In the genomic region with DNA sequence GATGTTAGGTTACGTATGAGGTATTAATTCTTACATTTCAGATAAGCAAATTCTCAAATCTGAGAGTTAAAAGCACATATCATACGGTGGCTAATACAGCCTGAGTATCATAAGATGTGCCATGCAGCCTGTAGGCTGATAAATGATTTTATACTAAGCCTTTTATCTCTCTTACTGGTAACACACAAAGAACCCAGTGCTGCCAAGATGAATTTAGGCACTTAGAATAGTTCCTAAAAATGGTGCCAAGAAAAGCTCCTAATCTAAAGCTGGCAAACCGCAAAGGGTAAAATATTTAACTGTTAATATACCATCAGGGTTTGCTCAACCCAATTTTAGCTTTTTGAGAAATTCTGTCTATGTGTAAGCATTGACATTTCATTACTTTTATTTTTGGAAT, we compare ENCODE assay signal across 7 cellular contexts. TPM values are rescaled to one million over a fixed set of nuclear protein-coding genes. Genes with fewer than 3 reads are reported as not detected.
DNase-seq lines count a peak whose midpoint lies in the region; ATAC-seq, FAIRE-seq and TF ChIP-seq lines count a peak whose summit lies in the region.
"Not testable (repeated sequence)": the region's sequence is repeated elsewhere in the genome, so short reads cannot be mapped to it uniquely, and the experiment has no call there.

No MANE protein-coding gene starts in this region.

- H3K4me3 ChIP-seq in AG10803 (ENCODE audit: low read length); Karpas-422 (ENCODE audit: low read length); astrocyte (ENCODE audit: insufficient read depth, low read depth, low read length); heart left ventricle: not testable (repeated sequence)

- not testable (repeated sequence) for H3K27me3 ChIP-seq in Karpas-422 (ENCODE audit: low read length); astrocyte (ENCODE audit: insufficient read depth, low read length); heart left ventricle

- ATAC-seq in heart left ventricle: peak; percentile 84 to 92 (median 87)

- H3K9me3 Mint-ChIP-seq in astrocyte (ENCODE audit: unreplicated experiment): not testable (repeated sequence)

- WGBS in heart left ventricle, 4 donors: 25 to 51% (median 31%) methylated on average over 2 to 3 of the region's 3 CpGs

- not testable (repeated sequence) for FAIRE-seq in astrocyte (lab: Jason Lieb, UNC)

- not testable (repeated sequence) for TF ChIP-seq CTCF in AG10803 (conservative IDR thresholded peaks at IDR 0.05; ENCODE audit: low read length); astrocyte (IDR thresholded peaks at IDR 0.05; ENCODE audit: insufficient read depth, low read depth, low read length); heart left ventricle (IDR thresholded peaks at IDR 0.05)

- H3K36me3 ChIP-seq in Karpas-422 (ENCODE audit: insufficient read depth, low read length): peaks cover 20% of the 10 kb centered on the region
- H3K36me3 ChIP-seq in astrocyte (ENCODE audit: insufficient read depth, low read length): peaks cover 14% of the 10 kb centered on the region
- H3K36me3 ChIP-seq in heart left ventricle: peaks cover 0 to 18% (median 1%) of the 10 kb centered on the region in 9 donors

- not testable (repeated sequence) for H3K9ac ChIP-seq in Karpas-422 (ENCODE audit: low read length); astrocyte (ENCODE audit: low read length)

- intact Hi-C loops in heart left ventricle (cut with DNase I): loop anchor here in 1 of 10 donors (5.0 kb wide), 1 partner anchor 40 kb away; no protein-coding TSS in a partner anchor

- in situ Hi-C loops in SK-MEL-5 (cut with HindIII; ENCODE audit: low pct_unique_long_range_greater_than_20kb, low sequenced_read_pairs): not testable (repeated sequence)

- not testable (repeated sequence) for H2AFZ ChIP-seq in Karpas-422 (ENCODE audit: low read length); astrocyte (ENCODE audit: low read depth, low read length)

- not testable (repeated sequence) for H3K27ac ChIP-seq in Karpas-422 (ENCODE audit: low read length); astrocyte (ENCODE audit: low read depth, low read length)
- peak overlapping the region in 5 of 12 donors; percentile 14 to 44 (median 35) for H3K27ac ChIP-seq in heart left ventricle

- not testable (repeated sequence) for H4K20me1 ChIP-seq in Karpas-422 (ENCODE audit: insufficient read depth, low read depth, low read length)
- H4K20me1 ChIP-seq in astrocyte (ENCODE audit: insufficient read depth, low read length): peaks cover 20% of the 10 kb centered on the region

- not testable (repeated sequence) for H3K36me3 Mint-ChIP-seq in astrocyte (ENCODE audit: low read depth, unreplicated experiment)

- not testable (repeated sequence) for H3K4me1 Mint-ChIP-seq in astrocyte (ENCODE audit: low read depth, unreplicated experiment)

- H3K27me3 Mint-ChIP-seq in astrocyte (ENCODE audit: low read depth, unreplicated experiment): not testable (repeated sequence)

- not testable (repeated sequence) for H3K4me1 ChIP-seq in Karpas-422 (ENCODE audit: low read length)
- H3K4me1 ChIP-seq in astrocyte (ENCODE audit: insufficient read depth, low read length) (peaks cover 20% of the 10 kb centered on the region), heart left ventricle (peaks cover 0 to 18% (median 13%) of the 10 kb centered on the region in 12 donors)

- H3K27ac Mint-ChIP-seq in astrocyte (ENCODE audit: unreplicated experiment): not testable (repeated sequence)

- not testable (repeated sequence) for H3K4me3 Mint-ChIP-seq in astrocyte (ENCODE audit: unreplicated experiment)

- H3K79me2 ChIP-seq in Karpas-422 (ENCODE audit: low read length) (peaks cover 43% of the 10 kb centered on the region), astrocyte (ENCODE audit: insufficient read depth, low read length) (peaks cover 62% of the 10 kb centered on the region)

- not testable (repeated sequence) for TF ChIP-seq POLR2A in heart left ventricle (IDR thresholded peaks at IDR 0.05)

- H3K9me3 ChIP-seq in Karpas-422 (ENCODE audit: low read length); astrocyte (ENCODE audit: insufficient read depth, low read depth, low read length); heart left ventricle: not testable (repeated sequence)

- H3K4me2 ChIP-seq in Karpas-422 (ENCODE audit: low read depth, low read length, poor library complexity, severe bottlenecking); astrocyte (ENCODE audit: low read length): not testable (repeated sequence)

- peak; percentile 25 for DNase-seq in AG10803 (ENCODE audit: low read depth)
- peak; percentile 28 for DNase-seq in Karpas-422
- DNase-seq in SK-MEL-5 (ENCODE audit: low read depth, low spot score): peak; percentile 35
- DNase-seq in astrocyte (ENCODE audit: low read depth): peak; percentile 73
- peak; percentile 52 for DNase-seq in fibroblast of peridontal ligament (ENCODE audit: extremely low read depth)
- DNase-seq in heart left ventricle: not testable (repeated sequence)
- DNase-seq in myocyte (ENCODE audit: low read depth): peak; percentile 36

- H3K9me2 ChIP-seq in Karpas-422 (replicated peaks; ENCODE audit: insufficient read depth, low read length): not testable (repeated sequence)

RNA-seq across cellular contexts. Expression of gene CEP170, which starts 43.1 kb away (rescaled TPM):
- total RNA-seq in Karpas-422 (2014; rRNA removed; shearing (Covaris generic); ENCODE audit: low replicate concordance): 87.3 and 124 TPM in 2 replicates
- 101 and 107 TPM in 2 replicates for total RNA-seq in SK-MEL-5 (2014; rRNA removed; shearing (Covaris generic))
- polyA plus RNA-seq in SK-MEL-5 (2015; cell fraction: cytosol; rRNA removed): 46.9 and 76.4 TPM in 2 replicates
- polyA plus RNA-seq in SK-MEL-5 (2015; cell fraction: nucleus; rRNA removed): 186 and 189 TPM in 2 replicates
- total RNA-seq in astrocyte (149 and 164 TPM in 2 replicates), heart left ventricle (10 to 100 TPM; 27.2 to 70.3 (median 42.7) TPM), myocyte (92.2 and 145 TPM in 2 replicates)
- polyA plus RNA-seq in heart left ventricle: 10 to 100 TPM in 1 of 2 donors, 1 to 10 TPM in 1; 9.7 to 16.6 TPM
- 26.8 TPM for polyA plus RNA-seq in myocyte (2012)

RNA-seq across cellular contexts. Expression of gene SDCCAG8, which starts 43.9 kb away (rescaled TPM):
- 36.6 and 41.0 TPM in 2 replicates for total RNA-seq in Karpas-422 (2014; rRNA removed; shearing (Covaris generic); ENCODE audit: low replicate concordance)
- 23.6 and 30.4 TPM in 2 replicates for total RNA-seq in SK-MEL-5 (2014; rRNA removed; shearing (Covaris generic))
- polyA plus RNA-seq in SK-MEL-5 (2015; cell fraction: cytosol; rRNA removed): 26.6 and 30.4 TPM in 2 replicates
- polyA plus RNA-seq in SK-MEL-5 (2015; cell fraction: nucleus; rRNA removed): 18.6 and 28.5 TPM in 2 replicates
- total RNA-seq in astrocyte (24.5 and 25.4 TPM in 2 replicates), heart left ventricle (10 to 100 TPM; 16.7 to 36.6 (median 23.6) TPM), myocyte (29.4 and 30.9 TPM in 2 replicates)
- 10 to 100 TPM in 1 of 2 donors, 1 to 10 TPM in 1; 7.8 to 12.8 TPM for polyA plus RNA-seq in heart left ventricle
- polyA plus RNA-seq in myocyte (2012): 20.1 TPM
